In genomic region chr10:74691164-74691563, GRCh38 we compare ENCODE assay signal across 1 cellular context.
TF ChIP-seq lines count a peak whose summit lies in the region.

No MANE protein-coding gene starts in this region.

TF ChIP-seq in HEK293, 187 proteins besides CTCF, POLR2A, EP300 and RAD21 (continued from another document):
- no peak for TF ChIP-seq ZBTB11 (tag by site-specific recombination; conservative IDR thresholded peaks at IDR 0.05; ENCODE audit: low read depth)
